Comparison of ENCODE assay signal across 8 cellular contexts in the genomic region with DNA sequence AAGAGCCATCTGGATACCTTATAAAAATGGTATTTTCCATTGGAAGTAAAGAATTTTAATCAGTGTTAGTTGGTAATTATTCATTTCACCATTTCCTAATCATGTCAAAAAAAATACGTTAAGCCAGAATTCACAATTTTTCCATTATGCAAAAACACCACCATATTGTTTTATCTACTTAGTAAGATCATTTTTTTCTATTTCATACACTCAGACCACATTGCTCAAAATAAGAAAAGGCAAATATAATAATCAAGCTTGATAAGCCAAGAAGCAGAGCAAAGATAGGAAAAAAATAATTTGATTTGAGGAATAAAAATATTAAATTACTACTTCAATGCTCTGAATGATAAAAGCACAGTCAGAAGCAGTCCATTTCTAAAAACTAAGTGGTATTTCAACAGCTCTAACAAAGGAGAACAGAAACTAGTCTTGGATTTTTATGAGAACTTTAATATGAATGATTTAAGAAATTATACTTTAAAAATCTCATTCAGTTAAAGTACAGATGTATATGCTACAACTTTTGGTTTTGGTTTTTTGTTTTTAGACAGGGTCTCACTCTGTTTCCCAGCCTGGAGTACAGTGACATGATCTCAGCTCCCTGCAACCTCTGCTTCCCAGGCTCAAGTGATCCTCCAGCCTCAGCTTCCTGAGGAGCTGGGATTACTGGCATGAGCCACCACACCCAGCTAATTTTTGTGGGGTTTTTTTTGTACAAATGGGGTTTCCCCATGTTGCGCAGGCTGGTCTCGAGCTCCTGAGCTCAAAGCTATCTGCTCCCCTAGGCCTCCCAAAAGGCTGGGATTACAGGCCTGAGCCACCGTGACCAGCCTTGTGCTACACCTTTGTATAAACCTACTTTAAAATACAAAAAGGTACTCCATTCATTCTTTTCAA. TPM values are rescaled to one million over a fixed set of nuclear protein-coding genes. Genes with fewer than 3 reads are reported as not detected.
DNase-seq lines count a peak whose midpoint lies in the region; ATAC-seq and TF ChIP-seq lines count a peak whose summit lies in the region.

No MANE protein-coding gene starts in this region.

- intact Hi-C loops in left ventricle myocardium inferior (cut with micrococcal nuclease) = no loop called here
- intact Hi-C loops in Right ventricle myocardium superior (cut with DNase I) = no loop called here

- H3K4me1 ChIP-seq in left ventricle myocardium inferior = peaks cover 21% of the 10 kb centered on the region
- H3K4me1 ChIP-seq in thymus (ENCODE audit: control insufficient read depth, insufficient read depth, low read length) = no peaks in the 10 kb centered on the region
- peaks cover 13% of the 10 kb centered on the region for H3K4me1 ChIP-seq in suprapubic skin

- TF ChIP-seq POLR2A in suprapubic skin (IDR thresholded peaks at IDR 0.05) = no peak

- H3K27ac ChIP-seq in left ventricle myocardium inferior (replicated peaks) (peak overlapping the region; percentile 52), thymus (ENCODE audit: low read depth) (peak overlapping the region; percentile 62), suprapubic skin (no peak overlapping the region)

- no peak for TF ChIP-seq CTCF in left ventricle myocardium inferior (IDR thresholded peaks at IDR 0.05; ENCODE audit: borderline replicate concordance)
- no peak for TF ChIP-seq CTCF in suprapubic skin (IDR thresholded peaks at IDR 0.05)

- no peak for DNase-seq in left ventricle myocardium inferior
- DNase-seq in Right ventricle myocardium superior = no peak
- DNase-seq in activated CD8-positive, alpha-beta memory T cell treated with anti-CD3 and anti-CD28 coated beads, Interleukin-2, amount 50 U/mL, for 24 hours (ENCODE audit: extremely low read depth) = peak; percentile 0
- DNase-seq in globus pallidus (ENCODE audit: low spot score) = peak; percentile 13
- no peak for DNase-seq in suprapubic skin (ENCODE audit: low spot score in 2 of 2)
- DNase-seq in foreskin melanocyte = no peak

- H3K36me3 ChIP-seq in left ventricle myocardium inferior (no peaks in the 10 kb centered on the region), thymus (ENCODE audit: control insufficient read depth, insufficient read depth) (no peaks in the 10 kb centered on the region), suprapubic skin (no peaks in the 10 kb centered on the region)

- H3K27me3 ChIP-seq in left ventricle myocardium inferior (ENCODE audit: low read depth) = no peaks in the 10 kb centered on the region
- H3K27me3 ChIP-seq in thymus (ENCODE audit: control insufficient read depth, insufficient read depth) = no peaks in the 10 kb centered on the region
- no peaks in the 10 kb centered on the region for H3K27me3 ChIP-seq in suprapubic skin

- H3K9me3 ChIP-seq in left ventricle myocardium inferior (replicated peaks) = no peaks in the 10 kb centered on the region
- no peaks in the 10 kb centered on the region for H3K9me3 ChIP-seq in thymus (ENCODE audit: control insufficient read depth)
- H3K9me3 ChIP-seq in suprapubic skin = no peaks in the 10 kb centered on the region

- WGBS in thymus = 86% methylated on average over 4 of the region's 4 CpGs
- 57% methylated on average over 4 of the region's 4 CpGs for WGBS in suprapubic skin

- H3K4me3 ChIP-seq in left ventricle myocardium inferior (no peak overlapping the region), thymus (ENCODE audit: low read length) (no peak overlapping the region), suprapubic skin (no peak overlapping the region)

- ATAC-seq in Right ventricle myocardium superior (ENCODE audit: poor library complexity) (no peak), HG03354 (IDR thresholded peaks at IDR 0.05; ENCODE audit: poor library complexity, severe bottlenecking, unreplicated experiment) (peak; percentile 75)

- no peak for TF ChIP-seq EP300 in suprapubic skin (IDR thresholded peaks at IDR 0.05)

RNA-seq across cellular contexts. Expression of a gene that starts 46.6 kb away (rescaled TPM):
- total RNA-seq in left ventricle myocardium inferior = 7.4 TPM
- 14.8 TPM for total RNA-seq in Right ventricle myocardium superior
- 5.4 TPM for polyA plus RNA-seq in thymus
- total RNA-seq in suprapubic skin = 1 to 10 TPM in 1 of 4 donors, under 1 TPM in 2, not detected in 1; 0.30 to 1.8 (median 0.51) TPM

Comparison
In these comparisons a context has a peak if more than half of its experiments do, and no peak if none do; other contexts are left out.
1. DNase-seq: peak in activated CD8-positive, alpha-beta memory T cell treated with anti-CD3 and anti-CD28 coated beads, Interleukin-2, amount 50 U/mL, for 24 hours (single experiment) and globus pallidus (single experiment); none in left ventricle myocardium inferior (single experiment), Right ventricle myocardium superior (single experiment), suprapubic skin (0 of 2) and foreskin melanocyte (single experiment).